ENCODE assay signal across 18 cellular contexts in genomic region chr4:110533590-110533910, GRCh38. TPM values are rescaled to one million over a fixed set of nuclear protein-coding genes. Genes with fewer than 3 reads are reported as not detected.
DNase-seq lines count a peak whose midpoint lies in the region; ATAC-seq, FAIRE-seq and TF ChIP-seq lines count a peak whose summit lies in the region.
"Had no signal": no experiment of that assay in that cellular context is flagged by ENCODE, and none has a peak within 500 bp of the region (broad histone marks: within the 10 kb centered on the region; RNA-seq: fewer than 3 reads in every experiment).

No MANE protein-coding gene starts in this region.

- TF ChIP-seq POLR2A in GM12892 (IDR thresholded peaks at IDR 0.05; ENCODE audit: low read depth, low read length), result no peak

- CTCF ChIA-PET in activated CD4-positive, alpha-beta memory T cell treated with anti-CD3 and anti-CD28 coated beads for 36 hours (lab: Charles Lee), result interaction anchor here (0.7 to 1.1 kb wide), 3 partner anchors 13 to 534 kb away, joined by 3 read pairs; no protein-coding TSS in a partner anchor

- no peak for DNase-seq in GM12892 (ENCODE audit: insufficient read length)
- no peak for DNase-seq in endothelial cell (ENCODE audit: low spot score)
- no peak for DNase-seq in osteocyte (ENCODE audit: extremely low spot score, unreplicated experiment)
- no peak for DNase-seq in NCI-H82 treated with DMSO at 0.1 percent for 48 hours (lab: John Stamatoyannopoulos, UW; ENCODE audit: unreplicated experiment)
- no peak for DNase-seq in activated CD4-positive, alpha-beta memory T cell treated with anti-CD3 and anti-CD28 coated beads for 36 hours
- DNase-seq: activated effector memory CD4-positive, alpha-beta T cell treated with anti-CD3 and anti-CD28 coated beads, Interleukin-2, amount 50 U/mL, for 16 hours; AML-193; DMS153; NCI-H1436; right lobe of liver; stimulated activated CD4-positive, alpha-beta T cell treated with anti-CD3 and anti-CD28 coated beads, Interleukin-4, amount 100 ng/mL, for 4 hours; upper lobe of right lung had no signal

- FAIRE-seq in GM12892 (lab: Jason Lieb, UNC), result peak; percentile 50

- no peak for ATAC-seq in GM18502 (IDR thresholded peaks at IDR 0.05; ENCODE audit: poor library complexity, unreplicated experiment)
- no peak for ATAC-seq in HG02840 (IDR thresholded peaks at IDR 0.05; ENCODE audit: low FRiP score, unreplicated experiment)

- no peaks in the 10 kb centered on the region for H3K79me2 ChIP-seq in OCI-LY3 (ENCODE audit: low read length)

- H3K27ac ChIP-seq in OCI-LY3 (ENCODE audit: low read length), result no peak overlapping the region
- H3K27ac ChIP-seq: right lobe of liver, upper lobe of right lung, VCaP had no signal

- no peaks in the 10 kb centered on the region for H3K9me3 ChIP-seq in OCI-LY3 (ENCODE audit: insufficient read depth, low read length)
- H3K9me3 ChIP-seq: ascending aorta, right lobe of liver, upper lobe of right lung had no signal

- peak overlapping the region; percentile 24; the same call in 1 of the 2 replicates for H3K4me2 ChIP-seq in OCI-LY3 (ENCODE audit: low read length)

- H3K9ac ChIP-seq in OCI-LY3 (ENCODE audit: low read length), result no peak overlapping the region

- no peak for TF ChIP-seq CTCF in OCI-LY3 (IDR thresholded peaks at IDR 0.05; ENCODE audit: low read depth, low read length)
- TF ChIP-seq CTCF in endothelial cell (IDR thresholded peaks at IDR 0.05; ENCODE audit: unreplicated experiment), result no peak
- TF ChIP-seq CTCF in osteocyte (IDR thresholded peaks at IDR 0.05), result no peak

- H3K4me3 ChIP-seq in OCI-LY3 (ENCODE audit: low read length), result no peak overlapping the region
- H3K4me3 ChIP-seq: right lobe of liver, upper lobe of right lung had no signal

- POLR2A ChIA-PET in activated CD4-positive, alpha-beta memory T cell treated with anti-CD3 and anti-CD28 coated beads for 36 hours (lab: Charles Lee), result no interaction called here

- no peak overlapping the region for H3K4me3 Mint-ChIP-seq in endothelial cell (ENCODE audit: unreplicated experiment)
- no peak overlapping the region for H3K4me3 Mint-ChIP-seq in osteocyte (ENCODE audit: unreplicated experiment)
- no peak overlapping the region for H3K4me3 Mint-ChIP-seq in activated CD4-positive, alpha-beta memory T cell treated with anti-CD3 and anti-CD28 coated beads for 36 hours
- H3K4me3 Mint-ChIP-seq: neural crest cell had no signal

- intact Hi-C loops in activated CD4-positive, alpha-beta memory T cell treated with anti-CD3 and anti-CD28 coated beads for 36 hours (cut with micrococcal nuclease), result no loop called here

- no peaks in the 10 kb centered on the region for H3K9me3 Mint-ChIP-seq in endothelial cell (ENCODE audit: unreplicated experiment)
- H3K9me3 Mint-ChIP-seq in osteocyte (ENCODE audit: unreplicated experiment), result peaks cover 17% of the 10 kb centered on the region
- no peaks in the 10 kb centered on the region for H3K9me3 Mint-ChIP-seq in activated CD4-positive, alpha-beta memory T cell treated with anti-CD3 and anti-CD28 coated beads for 36 hours

- no peaks in the 10 kb centered on the region for H3K27me3 Mint-ChIP-seq in endothelial cell (ENCODE audit: unreplicated experiment)
- peaks cover 7% of the 10 kb centered on the region for H3K27me3 Mint-ChIP-seq in osteocyte (ENCODE audit: unreplicated experiment)
- H3K27me3 Mint-ChIP-seq in activated CD4-positive, alpha-beta memory T cell treated with anti-CD3 and anti-CD28 coated beads for 36 hours, result peaks cover 15% of the 10 kb centered on the region

- H3K4me1 ChIP-seq in OCI-LY3 (ENCODE audit: low read length), result no peaks in the 10 kb centered on the region
- H3K4me1 ChIP-seq: right lobe of liver, upper lobe of right lung had no signal

- H3K36me3 Mint-ChIP-seq in endothelial cell (ENCODE audit: low read depth, unreplicated experiment) (no peaks in the 10 kb centered on the region), osteocyte (ENCODE audit: unreplicated experiment) (no peaks in the 10 kb centered on the region)
- no peaks in the 10 kb centered on the region for H3K36me3 Mint-ChIP-seq in activated CD4-positive, alpha-beta memory T cell treated with anti-CD3 and anti-CD28 coated beads for 36 hours

- H3K27me3 ChIP-seq in OCI-LY3 (ENCODE audit: low read depth, low read length), result no peaks in the 10 kb centered on the region
- H3K27me3 ChIP-seq: ascending aorta, right lobe of liver, upper lobe of right lung had no signal

- H2AFZ ChIP-seq in OCI-LY3 (ENCODE audit: low read depth, low read length), result 0 out of 2 replicates have a peak overlapping the region, but pooled peaks have one; percentile 21

- H3K4me1 Mint-ChIP-seq in endothelial cell (ENCODE audit: unreplicated experiment) (peaks cover 34% of the 10 kb centered on the region), osteocyte (ENCODE audit: unreplicated experiment) (peaks cover 13% of the 10 kb centered on the region)
- H3K4me1 Mint-ChIP-seq in activated CD4-positive, alpha-beta memory T cell treated with anti-CD3 and anti-CD28 coated beads for 36 hours (ENCODE audit: low read depth), result peaks cover 5% of the 10 kb centered on the region

- H3K27ac Mint-ChIP-seq in endothelial cell (ENCODE audit: unreplicated experiment) (peak overlapping the region; percentile 28), osteocyte (ENCODE audit: unreplicated experiment) (peak overlapping the region; percentile 24)
- H3K27ac Mint-ChIP-seq in activated CD4-positive, alpha-beta memory T cell treated with anti-CD3 and anti-CD28 coated beads for 36 hours, result no peak overlapping the region

- no peaks in the 10 kb centered on the region for H3K36me3 ChIP-seq in OCI-LY3 (replicated peaks; ENCODE audit: low read depth, low read length)
- H3K36me3 ChIP-seq: ascending aorta, right lobe of liver, upper lobe of right lung had no signal

- H4K20me1 ChIP-seq in OCI-LY3 (ENCODE audit: insufficient read depth, low read length), result no peaks in the 10 kb centered on the region

RNA-seq across cellular contexts. Expression of gene ENPEP, which starts 57.6 kb away (rescaled TPM):
- not detected for polyA plus RNA-seq in GM12892 (2012; ENCODE audit: missing spikeins)
- total RNA-seq in endothelial cell (ENCODE audit: unreplicated experiment) (3.5 TPM), osteocyte (0.47 and 0.94 TPM in 2 replicates)
- total RNA-seq in activated CD4-positive, alpha-beta memory T cell treated with anti-CD3 and anti-CD28 coated beads for 36 hours, result not detected
